ENCODE assay signal across 27 cellular contexts in genomic region chr7:24438232-24438631, GRCh38.
"Had no signal": no experiment of that assay in that cellular context is flagged by ENCODE, and none has a peak within 500 bp of the region (broad histone marks: within the 10 kb centered on the region; RNA-seq: fewer than 3 reads in every experiment).

No MANE protein-coding gene starts in this region.

- H3K79me2 ChIP-seq: parathyroid adenoma had no signal

- H3K4me3 ChIP-seq: ovary, psoas muscle, right lobe of liver, sigmoid colon, suprapubic skin, testis, tibial artery, transverse colon, upper lobe of right lung, uterus had no signal

- ATAC-seq: naive thymus-derived CD8-positive, alpha-beta T cell; natural killer cell treated with Interleukin-12 subunit alpha and Interleukin-12 subunit beta and Interleukin-15 and Interleukin-18, amount 100 ng/mL, for 72 hours; psoas muscle; right cardiac atrium; right lobe of liver; stimulated activated memory B cell treated with anti-CD40 and anti-IgM and Interleukin-4, amounts not matched to agents 10 μg/mL and 1 μg/mL and 100 μg/mL, for 72 hours; stimulated activated naive CD8-positive, alpha-beta T cell treated with anti-CD3 and anti-CD28 coated beads, Interleukin-15, amount 100 ng/mL, for 72 hours; stimulated activated naive CD8-positive, alpha-beta T cell treated with anti-CD3 and anti-CD28 coated beads, Interleukin-15, Interleukin-2, amounts not matched to agents 100 U/mL and 50 U/mL, for 24 hours; upper lobe of right lung had no signal

- H3K27me3 ChIP-seq: neutrophil, ovary, right lobe of liver, sigmoid colon, suprapubic skin, testis, tibial artery, transverse colon, upper lobe of right lung, uterus had no signal

- H3K9me3 ChIP-seq: neutrophil, psoas muscle, right lobe of liver, sigmoid colon, suprapubic skin, testis, tibial artery, transverse colon, upper lobe of right lung, uterus had no signal

- H3K9ac ChIP-seq: parathyroid adenoma had no signal

- H3K27ac ChIP-seq: neutrophil, ovary, parathyroid adenoma, psoas muscle, right lobe of liver, sigmoid colon, suprapubic skin, testis, tibial artery, transverse colon, upper lobe of right lung, uterus had no signal

- H3K4me1 ChIP-seq: parathyroid adenoma, right lobe of liver, sigmoid colon, suprapubic skin, testis, tibial artery, transverse colon, upper lobe of right lung, uterus had no signal

- DNase-seq: naive thymus-derived CD8-positive, alpha-beta T cell; nephron progenitor cell; occipital lobe; ovary; psoas muscle; right cardiac atrium; right lobe of liver; sigmoid colon; small intestine; stimulated activated CD4-positive, alpha-beta T cell treated with anti-CD3 and anti-CD28 coated beads, Interleukin-1b, Interleukin-23, amount 100 ng/mL, for 48 hours; stimulated activated CD4-positive, alpha-beta T cell treated with anti-CD3 and anti-CD28 coated beads, Interleukin-4, amount 100 ng/mL, for 1 hour; stimulated activated CD4-positive, alpha-beta T cell treated with anti-CD3 and anti-CD28 coated beads, Interleukin-4, amount 100 ng/mL, for 4 hours; stimulated activated CD8-positive, alpha-beta memory T cell treated with anti-CD3 and anti-CD28 coated beads, Interleukin-4, amount 100 ng/mL, for 48 hours; stimulated activated naive CD4-positive, alpha-beta T cell; stimulated activated naive CD8-positive, alpha-beta T cell treated with anti-CD3 and anti-CD28 coated beads, Interleukin-15, amount 100 ng/mL, for 72 hours; stimulated activated naive CD8-positive, alpha-beta T cell treated with anti-CD3 and anti-CD28 coated beads, Interleukin-15, Interleukin-2, amounts not matched to agents 100 U/mL and 50 U/mL, for 24 hours; substantia nigra; testis; tibial artery; transverse colon; upper lobe of right lung; uterus had no signal

- H2AFZ ChIP-seq: parathyroid adenoma had no signal

- H3K36me3 ChIP-seq: neutrophil, ovary, right lobe of liver, sigmoid colon, suprapubic skin, tibial artery, transverse colon, upper lobe of right lung, uterus had no signal
